Comparison of ENCODE assay signal across 20 cellular contexts in the genomic region with DNA sequence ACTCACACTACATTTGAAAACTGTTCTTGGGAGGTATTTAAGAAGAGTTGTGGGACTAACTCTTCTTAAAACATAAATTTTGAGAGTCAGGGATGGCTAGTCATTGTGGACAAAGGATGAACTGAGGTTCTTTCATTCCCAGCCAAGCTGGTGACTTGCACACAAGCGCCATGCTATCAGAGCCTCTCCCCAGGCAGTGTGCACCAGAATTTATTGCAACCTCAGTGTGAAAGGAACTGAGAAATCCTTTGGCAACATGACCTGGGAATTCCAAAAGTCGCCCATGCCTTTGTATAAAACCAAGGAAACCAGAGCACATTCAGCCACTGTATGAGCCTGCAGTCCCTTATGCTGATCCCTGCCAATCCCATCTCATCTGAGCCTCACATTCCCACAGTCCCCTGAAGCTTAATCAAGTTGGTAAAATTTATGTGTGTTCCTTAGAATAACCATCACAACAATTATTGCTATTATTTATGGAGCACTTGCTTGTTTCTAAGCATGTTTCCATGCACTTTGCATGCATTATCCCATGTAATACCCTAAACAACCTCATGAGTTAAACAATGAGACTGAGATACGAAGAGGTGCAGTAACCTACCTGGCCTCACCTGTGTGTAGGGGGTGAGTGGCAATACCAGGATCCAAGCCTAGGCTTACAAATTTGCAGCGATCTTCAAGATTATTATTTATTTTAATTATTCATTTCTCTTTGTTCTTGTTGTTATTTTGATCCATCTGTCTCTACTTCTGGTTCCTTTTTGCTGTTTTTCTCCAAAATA.
"Had no signal": no experiment of that assay in that cellular context is flagged by ENCODE, and none has a peak within 500 bp of the region (broad histone marks: within the 10 kb centered on the region; RNA-seq: fewer than 3 reads in every experiment).

No MANE protein-coding gene starts in this region.

- H3K36me3 Mint-ChIP-seq: naive thymus-derived CD8-positive, alpha-beta T cell; T-cell had no signal

- ATAC-seq: activated CD8-positive, alpha-beta T cell treated with anti-CD3 and anti-CD28 coated beads for 36 hours; heart left ventricle; naive thymus-derived CD8-positive, alpha-beta T cell; psoas muscle; right cardiac atrium; stimulated activated naive CD8-positive, alpha-beta T cell treated with anti-CD3 and anti-CD28 coated beads, Interleukin-15, Interleukin-2, amounts not matched to agents 100 U/mL and 50 U/mL, for 24 hours; T-cell had no signal

- DNase-seq: activated B cell treated with CpG ODN at 0.5 μM for 24 hours; activated CD4-positive, alpha-beta T cell treated with anti-CD3 and anti-CD28 coated beads for 48 hours; activated CD8-positive, alpha-beta T cell treated with anti-CD3 and anti-CD28 coated beads for 36 hours; activated naive CD4-positive, alpha-beta T cell treated with Interleukin-2 at 50 U/mL for 16 hours; activated T-cell treated with anti-CD3 and anti-CD28 coated beads, Interleukin-2, amount 50 U/mL, for 1 hour; brain microvascular endothelial cell; central memory CD4-positive, alpha-beta T cell; dorsolateral prefrontal cortex; foreskin melanocyte; heart left ventricle; mesenchymal stem cell; naive thymus-derived CD8-positive, alpha-beta T cell; occipital lobe; psoas muscle; right cardiac atrium; stimulated activated naive CD8-positive, alpha-beta T cell treated with anti-CD3 and anti-CD28 coated beads, Interleukin-15, Interleukin-2, amounts not matched to agents 100 U/mL and 50 U/mL, for 24 hours; T-cell; uterus had no signal

- H3K27me3 ChIP-seq: brain microvascular endothelial cell, dorsolateral prefrontal cortex, tibial nerve, uterus had no signal

- H3K36me3 ChIP-seq: brain microvascular endothelial cell, heart left ventricle, tibial nerve, uterus had no signal

- H3K27me3 Mint-ChIP-seq: activated B cell treated with CpG ODN at 0.5 μM for 24 hours had no signal

- H3K4me1 Mint-ChIP-seq: activated B cell treated with CpG ODN at 0.5 μM for 24 hours; naive thymus-derived CD8-positive, alpha-beta T cell; T-cell had no signal

- H3K4me3 Mint-ChIP-seq: activated B cell treated with CpG ODN at 0.5 μM for 24 hours; activated CD8-positive, alpha-beta T cell treated with anti-CD3 and anti-CD28 coated beads for 36 hours; naive thymus-derived CD8-positive, alpha-beta T cell; T-cell had no signal

- H3K27ac Mint-ChIP-seq: activated B cell treated with CpG ODN at 0.5 μM for 24 hours; activated CD8-positive, alpha-beta T cell treated with anti-CD3 and anti-CD28 coated beads for 36 hours; activated T-helper 2 cell treated with anti-CD3 and anti-CD28 coated beads, Interferon-gamma antibody, Interleukin-2, Interleukin-4, amounts not matched to agents 10 μg/mL and 5 μg/mL and 100 μg/mL, durations not matched to agents 14 hours and 24 hours and 36 hours; naive thymus-derived CD8-positive, alpha-beta T cell; T-cell had no signal

- H3K4me3 ChIP-seq: dorsolateral prefrontal cortex, heart left ventricle, psoas muscle, tibial nerve, uterus had no signal

- H3K9me3 Mint-ChIP-seq: activated B cell treated with CpG ODN at 0.5 μM for 24 hours; activated CD8-positive, alpha-beta T cell treated with anti-CD3 and anti-CD28 coated beads for 36 hours; activated T-helper 2 cell treated with anti-CD3 and anti-CD28 coated beads, Interferon-gamma antibody, Interleukin-2, Interleukin-4, amounts not matched to agents 10 μg/mL and 5 μg/mL and 100 μg/mL, durations not matched to agents 14 hours and 24 hours and 36 hours had no signal
